17 cellular contexts compared by ENCODE assay signal in the genomic region with DNA sequence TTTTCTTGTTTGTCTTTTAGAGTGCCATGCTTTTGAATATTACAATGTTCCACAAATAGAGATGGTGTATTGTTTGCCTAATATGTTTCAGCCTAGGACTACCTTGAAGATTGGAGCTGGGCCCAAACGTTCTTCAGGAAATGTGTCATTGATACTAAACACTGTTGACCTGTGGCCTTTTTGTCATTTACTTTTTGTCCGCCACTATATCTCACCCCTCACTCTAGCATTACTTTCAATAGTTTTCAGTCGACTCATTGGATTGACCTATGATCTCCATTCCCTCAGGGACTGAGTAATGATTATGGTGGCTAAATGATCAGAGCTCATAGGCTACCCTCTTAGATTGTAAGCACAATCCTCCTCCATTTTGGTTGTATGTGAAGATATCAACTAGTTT.
DNase-seq lines count a peak whose midpoint lies in the region; ATAC-seq and TF ChIP-seq lines count a peak whose summit lies in the region.
"Had no signal": no experiment of that assay in that cellular context is flagged by ENCODE, and none has a peak within 500 bp of the region (broad histone marks: within the 10 kb centered on the region; RNA-seq: fewer than 3 reads in every experiment).

No MANE protein-coding gene starts in this region.

- TF ChIP-seq CTCF in fibroblast of lung (conservative IDR thresholded peaks at IDR 0.05 in 1 of 2, IDR thresholded peaks at IDR 0.05 in 1 of 2; ENCODE audit: low read depth in 1 of 2, low read length in 2 of 2) (no peak), adrenal gland (IDR thresholded peaks at IDR 0.05) (no peak)

- H3K4me3 ChIP-seq in GM23248 (no peak overlapping the region), fibroblast of lung (replicated peaks in 1 of 4; ENCODE audit: control extremely low read depth in 1 of 4, insufficient read depth in 1 of 4, low read depth in 3 of 4, low read length in 4 of 4) (no peak overlapping the region), adrenal gland (no peak overlapping the region)
- H3K4me3 ChIP-seq: BLaER1, MG63 had no signal

- TF ChIP-seq POLR2A in adrenal gland (IDR thresholded peaks at IDR 0.05), result no peak

- intact Hi-C loops in Right ventricle myocardium inferior (cut with DNase I), result no loop called here
- intact Hi-C loops in adrenal gland (cut with DNase I), result no loop called here

- peaks cover 37% of the 10 kb centered on the region for H3F3A ChIP-seq in GM23248 (ENCODE audit: insufficient read depth)

- peak; percentile 22 for DNase-seq in GM23248
- peak; percentile 88 for DNase-seq in M059J (ENCODE audit: low read depth)
- peak in 1 of 2 donors; percentile 39 for DNase-seq in fibroblast of lung (ENCODE audit: low read depth in 2 of 2)
- DNase-seq in renal cortical epithelial cell (ENCODE audit: low read depth), result peak; percentile 40
- DNase-seq in Right ventricle myocardium inferior (ENCODE audit: missing footprints), result no peak
- DNase-seq in adrenal gland, result no peak
- DNase-seq in hypothalamus (lab: John Stamatoyannopoulos, UW), result no peak
- no peak for DNase-seq in HEK293T (ENCODE audit: extremely low spot score)
- DNase-seq: CD8-positive, alpha-beta memory T cell; KG1; MG63; NCI-H1105; NCI-H187; NCI-H446 treated with DMSO at 0.1 percent for 48 hours had no signal

- H3K9ac ChIP-seq in GM23248, result no peak overlapping the region
- H3K9ac ChIP-seq in fibroblast of lung (ENCODE audit: insufficient read depth, low read length), result no peak overlapping the region
- H3K9ac ChIP-seq: BLaER1 had no signal

- 17 to 20% methylated on average over 3 of the region's 3 CpGs for WGBS in GM23248 (ENCODE audit: low coverage in 1 of 2, low lambda C conversion rate in 2 of 2, missing lambda C conversion rate in 2 of 2), 2 experiments
- WGBS in adrenal gland, 4 donors, result 47 to 55% (median 53%) methylated on average over 3 of the region's 3 CpGs

- in situ Hi-C loops in GM23248 (cut with MboI), result no loop called here

- CTCF ChIA-PET in HEK293T (lab: Yijun Ruan, JAX), result no interaction called here

- H4K20me1 ChIP-seq in GM23248 (ENCODE audit: insufficient read depth), result no peaks in the 10 kb centered on the region
- H4K20me1 ChIP-seq in fibroblast of lung (ENCODE audit: control insufficient read depth, extremely low read depth, insufficient read depth, low read length), result no peaks in the 10 kb centered on the region
- H4K20me1 ChIP-seq: BLaER1 had no signal

- no peaks in the 10 kb centered on the region for H3K9me3 ChIP-seq in GM23248 (ENCODE audit: low read depth)
- no peaks in the 10 kb centered on the region for H3K9me3 ChIP-seq in fibroblast of lung (ENCODE audit: control insufficient read depth, insufficient read depth, low read depth, low read length)
- H3K9me3 ChIP-seq in adrenal gland (replicated peaks in 1 of 3), result no peaks in the 10 kb centered on the region
- H3K9me3 ChIP-seq: BLaER1, MG63 had no signal

- no peak for ATAC-seq in Right ventricle myocardium inferior
- ATAC-seq: HCT116 had no signal

- peaks cover 48% of the 10 kb centered on the region for H3K4me1 ChIP-seq in GM23248 (ENCODE audit: insufficient read depth)
- H3K4me1 ChIP-seq in fibroblast of lung (ENCODE audit: control insufficient read depth, extremely low read depth, insufficient read depth, low read length), result peaks cover 5% of the 10 kb centered on the region
- peaks cover 9% of the 10 kb centered on the region in 2 donors for H3K4me1 ChIP-seq in adrenal gland (replicated peaks in 1 of 2)
- H3K4me1 ChIP-seq: BLaER1 had no signal

- H3K27ac ChIP-seq in GM23248, result no peak overlapping the region
- H3K27ac ChIP-seq in fibroblast of lung (ENCODE audit: insufficient read depth, low read length), result no peak overlapping the region
- H3K27ac ChIP-seq in adrenal gland, result no peak overlapping the region
- H3K27ac ChIP-seq: BLaER1, HL-60 had no signal

- H2AFZ ChIP-seq in GM23248 (no peak overlapping the region; the same call in 1 of the 2 replicates), fibroblast of lung (ENCODE audit: low read length) (no peak overlapping the region)

- POLR2A ChIA-PET in HEK293T (lab: Yijun Ruan, JAX), result no interaction called here

- H3K9me2 ChIP-seq in GM23248 (ENCODE audit: insufficient read depth), result no peaks in the 10 kb centered on the region

- H3K36me3 ChIP-seq in GM23248 (ENCODE audit: low read depth) (no peaks in the 10 kb centered on the region), fibroblast of lung (ENCODE audit: control insufficient read depth, insufficient read depth, low read length) (no peaks in the 10 kb centered on the region), adrenal gland (replicated peaks in 1 of 2) (no peaks in the 10 kb centered on the region)
- H3K36me3 ChIP-seq: BLaER1, MG63 had no signal

- H3K27me3 ChIP-seq in GM23248 (replicated peaks; ENCODE audit: insufficient read depth) (no peaks in the 10 kb centered on the region), fibroblast of lung (ENCODE audit: control insufficient read depth, insufficient read depth, low read length) (no peaks in the 10 kb centered on the region), adrenal gland (no peaks in the 10 kb centered on the region)
- H3K27me3 ChIP-seq: BLaER1, MG63 had no signal

- H3K4me2 ChIP-seq in GM23248 (ENCODE audit: unreplicated experiment), result no peak overlapping the region
- peak overlapping the region; percentile 15 for H3K4me2 ChIP-seq in fibroblast of lung (ENCODE audit: extremely low read depth, insufficient read depth, low read length)
- H3K4me2 ChIP-seq: BLaER1 had no signal

- H3K79me2 ChIP-seq in GM23248 (ENCODE audit: insufficient read depth), result no peaks in the 10 kb centered on the region
- no peaks in the 10 kb centered on the region for H3K79me2 ChIP-seq in fibroblast of lung (ENCODE audit: control insufficient read depth, insufficient read depth, low read length)

TF ChIP-seq in HEK293T, 16 proteins besides CTCF, POLR2A, EP300 and RAD21:
- TF ChIP-seq NFRKB (IDR thresholded peaks at IDR 0.05), result no peak
- TF ChIP-seq L3MBTL2 (conservative IDR thresholded peaks at IDR 0.05), result no peak
- no peak for TF ChIP-seq FOXM1 (IDR thresholded peaks at IDR 0.05; ENCODE audit: borderline replicate concordance)
- TF ChIP-seq ELF4 (IDR thresholded peaks at IDR 0.05), result no peak
- no peak for TF ChIP-seq LEF1 (IDR thresholded peaks at IDR 0.05; ENCODE audit: borderline replicate concordance)
- no peak for TF ChIP-seq BHLHE40 (IDR thresholded peaks at IDR 0.05; ENCODE audit: borderline replicate concordance)
- no peak for TF ChIP-seq SUZ12 (IDR thresholded peaks at IDR 0.05)
- TF ChIP-seq CTBP1 (IDR thresholded peaks at IDR 0.05; ENCODE audit: borderline replicate concordance), result no peak
- TF ChIP-seq ARNT (IDR thresholded peaks at IDR 0.05), result no peak

Comparison
In these comparisons a context has a peak if more than half of its experiments do, and no peak if none do; other contexts are left out.
1. DNase-seq: peak in GM23248 (single experiment), M059J (single experiment) and renal cortical epithelial cell (single experiment); none in Right ventricle myocardium inferior (single experiment), adrenal gland (0 of 7), hypothalamus (0 of 51) and HEK293T (single experiment).